8 cellular contexts compared by ENCODE assay signal in the genomic region with DNA sequence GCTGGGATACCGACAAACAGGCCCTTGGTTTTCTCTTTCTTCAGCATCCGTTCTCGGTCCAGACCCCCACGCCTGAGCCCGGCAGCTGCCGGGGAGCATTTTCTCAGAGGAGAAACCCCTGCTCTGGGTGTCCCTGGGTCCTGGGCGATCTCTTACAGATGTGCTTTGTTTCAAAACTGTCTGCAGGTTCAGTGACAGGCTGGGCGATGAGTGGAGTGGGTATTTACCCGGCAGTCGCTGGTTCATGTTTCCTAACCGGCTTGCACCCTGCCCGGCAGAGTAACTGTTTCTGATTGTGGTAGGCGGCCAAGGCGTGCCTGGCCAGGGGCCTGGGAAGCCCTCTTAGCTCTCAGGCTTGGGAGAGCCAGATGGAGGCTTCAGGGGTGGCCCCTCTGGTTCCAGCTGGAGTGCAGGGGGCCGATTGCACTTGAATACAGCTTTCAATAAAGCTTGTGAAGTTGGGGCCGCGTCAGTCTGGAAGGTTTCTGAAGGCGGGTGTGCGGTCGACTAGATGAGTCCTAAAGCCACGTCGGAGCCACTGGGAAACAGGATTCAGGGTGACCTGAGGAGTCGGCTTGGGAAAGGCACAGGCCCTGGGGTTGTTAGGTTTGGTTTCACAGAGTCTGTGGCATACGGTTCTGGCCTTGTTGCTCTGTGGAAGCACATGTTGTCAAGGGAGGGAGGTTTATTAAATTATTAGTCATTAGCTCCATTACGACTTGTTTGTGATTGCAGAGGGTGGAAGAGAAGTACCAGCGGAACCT. TPM values are rescaled to one million over a fixed set of nuclear protein-coding genes. Genes with fewer than 3 reads are reported as not detected.
DNase-seq lines count a peak whose midpoint lies in the region; ATAC-seq and TF ChIP-seq lines count a peak whose summit lies in the region.

No MANE protein-coding gene starts in this region.

- H3K27ac ChIP-seq in psoas muscle: no peak overlapping the region

- no peaks in the 10 kb centered on the region for H3K9me3 ChIP-seq in psoas muscle

- CTCF ChIA-PET in T-cell (lab: Charles Lee): no interaction called here

- no peak overlapping the region for H3K27ac Mint-ChIP-seq in T-cell

- TF ChIP-seq CTCF in fibroblast of villous mesenchyme (IDR thresholded peaks at IDR 0.05; ENCODE audit: insufficient read depth, low read depth, low read length) (no peak), psoas muscle (IDR thresholded peaks at IDR 0.05) (no peak)

- H3K36me3 Mint-ChIP-seq in T-cell: no peaks in the 10 kb centered on the region

- peaks cover 27% of the 10 kb centered on the region for H3K4me1 ChIP-seq in psoas muscle

- intact Hi-C loops in psoas muscle (cut with DNase I): loop anchor here (5.0 kb wide), 1 partner anchor 46 kb away; no protein-coding TSS in a partner anchor

- POLR2A ChIA-PET in T-cell (lab: Charles Lee): no interaction called here

- no peaks in the 10 kb centered on the region for H3K9me3 Mint-ChIP-seq in T-cell

- H3K4me3 ChIP-seq in fibroblast of villous mesenchyme (ENCODE audit: low read depth, low read length): peak overlapping the region; percentile 67
- peak overlapping the region; percentile 70 for H3K4me3 ChIP-seq in psoas muscle

- WGBS in psoas muscle, 3 donors: 78 to 84% (median 82%) methylated on average over 26 of the region's 26 CpGs

- DNase-seq in EH (ENCODE audit: low read depth) (peak; percentile 32), T-cell (no peak), fibroblast of villous mesenchyme (ENCODE audit: low read depth) (no peak), psoas muscle (peak in 1 of 2 donors; percentile 46), GF-D8 (lab: John Stamatoyannopoulos, UW) (no peak)
- no peak for DNase-seq in stimulated activated naive CD4-positive, alpha-beta T cell treated with Interleukin-2 at 50 U/mL for 16 hours (lab: John Stamatoyannopoulos, UW)
- DNase-seq in activated CD8-positive, alpha-beta memory T cell treated with anti-CD3 and anti-CD28 coated beads for 24 hours: no peak

- ATAC-seq in T-cell (replicated peaks in 1 of 4) (no peak), psoas muscle (no peak)
- ATAC-seq in activated CD4-positive, CD25-positive, alpha-beta regulatory T cell treated with anti-CD3 and anti-CD28 coated beads, Interleukin-2, amount 50 U/mL, for 24 hours: no peak

- H3K27me3 Mint-ChIP-seq in T-cell: peaks cover 0 to 9% of the 10 kb centered on the region in 2 donors

- H3K36me3 ChIP-seq in psoas muscle (ENCODE audit: insufficient read depth in 1 of 2, low read depth in 1 of 2): no peaks in the 10 kb centered on the region

- H3K4me3 Mint-ChIP-seq in T-cell: peak overlapping the region; percentile 73 to 78 (median 73)

- H3K4me1 Mint-ChIP-seq in T-cell: peaks cover 22 to 30% (median 27%) of the 10 kb centered on the region in 3 donors

- peaks cover 0 to 3% (median 0%) of the 10 kb centered on the region in 3 donors for H3K27me3 ChIP-seq in psoas muscle (ENCODE audit: insufficient read depth in 3 of 3, low read length in 2 of 3)

RNA-seq across cellular contexts. Expression of a gene that starts 1.4 kb away (rescaled TPM):
- 10 to 100 TPM in 3 of 5 donors, 1 to 10 TPM in 2; 6.3 to 12.0 (median 10.1) TPM for total RNA-seq in T-cell
- 12.6 and 25.0 TPM in 2 replicates for total RNA-seq in fibroblast of villous mesenchyme
- 10 to 100 TPM in 2 of 4 donors, 1 to 10 TPM in 2; 4.7 to 28.9 (median 10.0) TPM for total RNA-seq in psoas muscle
- polyA plus RNA-seq in psoas muscle: 10 to 100 TPM in 1 of 3 donors, 1 to 10 TPM in 2; 3.9 to 13.5 (median 6.5) TPM

RNA-seq across cellular contexts. Expression of a gene that starts 44.7 kb away (rescaled TPM):
- total RNA-seq in T-cell (10 to 100 TPM; 25.0 to 48.9 (median 43.2) TPM), fibroblast of villous mesenchyme (19.4 and 24.2 TPM in 2 replicates), psoas muscle (10 to 100 TPM; 32.0 to 36.9 (median 33.6) TPM)
- polyA plus RNA-seq in psoas muscle: 10 to 100 TPM; 38.3 to 53.2 (median 45.6) TPM
